In the genomic region with DNA sequence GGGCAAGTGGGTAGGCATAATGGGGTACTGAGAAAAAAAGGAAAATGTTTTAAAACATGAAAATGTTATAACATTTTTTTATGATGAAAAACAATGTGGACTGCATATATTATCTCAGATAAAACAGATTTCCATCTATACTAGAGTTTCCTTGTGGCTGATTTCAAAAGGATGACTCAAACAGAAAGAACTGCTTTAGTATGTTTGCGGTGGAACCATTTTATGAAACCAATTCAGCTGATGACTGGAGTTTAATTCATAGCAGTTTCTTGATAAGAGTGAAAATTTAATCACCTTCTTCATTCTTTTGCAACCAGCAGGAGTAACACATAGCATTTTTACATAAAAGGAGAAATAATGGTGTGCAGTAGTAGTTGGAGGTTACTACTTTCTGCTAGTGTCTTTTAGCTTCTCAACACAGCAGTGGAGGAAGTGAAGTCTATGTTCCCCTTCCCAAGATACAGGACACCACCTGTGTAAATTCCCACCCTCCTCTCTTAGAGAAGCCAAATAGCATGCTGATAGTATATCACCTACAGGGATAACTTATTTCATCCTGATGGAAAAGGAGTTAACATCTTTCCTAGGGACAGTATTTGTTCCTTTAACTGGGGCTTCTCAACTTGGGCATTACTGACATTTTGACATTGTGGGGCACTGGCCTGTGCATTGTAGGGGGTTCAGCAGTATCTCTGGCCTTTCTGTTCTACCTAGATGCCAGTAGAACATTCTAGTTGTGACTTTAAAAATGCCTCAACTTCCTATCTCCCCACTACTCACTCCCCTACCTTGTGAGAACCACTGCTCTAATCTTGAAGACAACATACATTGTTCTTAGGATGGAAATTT, we compare ENCODE assay signal across 8 cellular contexts. TPM values are rescaled to one million over a fixed set of nuclear protein-coding genes. Genes with fewer than 3 reads are reported as not detected.
DNase-seq lines count a peak whose midpoint lies in the region; ATAC-seq and TF ChIP-seq lines count a peak whose summit lies in the region.

No MANE protein-coding gene starts in this region.

- WGBS in right lobe of liver (ENCODE audit: insufficient coverage, low coverage, low lambda C conversion rate, missing lambda C conversion rate), result 41% methylated on average over 1 of the region's 1 CpG
- 58 to 70% methylated on average over 1 of the region's 1 CpG for WGBS in testis, 2 donors

- H3K27ac Mint-ChIP-seq in activated T-helper 2 cell treated with anti-CD3 and anti-CD28 coated beads, Interferon-gamma antibody, Interleukin-2, Interleukin-4, amounts not matched to agents 10 μg/mL and 5 μg/mL and 100 μg/mL, durations not matched to agents 14 hours and 24 hours and 36 hours, result peak overlapping the region; percentile 74
- H3K27ac Mint-ChIP-seq in glutamatergic neuron (ENCODE audit: unreplicated experiment), result no peak overlapping the region

- peak; percentile 72 for DNase-seq in ACHN
- no peak for DNase-seq in activated T-helper 2 cell treated with anti-CD3 and anti-CD28 coated beads, Interferon-gamma antibody, Interleukin-2, Interleukin-4, amounts not matched to agents 10 μg/mL and 5 μg/mL and 100 μg/mL, durations not matched to agents 14 hours and 24 hours and 36 hours (ENCODE audit: low spot score)
- no peak for DNase-seq in right lobe of liver
- no peak for DNase-seq in testis
- no peak for DNase-seq in glutamatergic neuron
- no peak for DNase-seq in COR-L47 (lab: John Stamatoyannopoulos, UW)

- in situ Hi-C loops in ACHN (cut with HindIII; ENCODE audit: low pct_ligation_motif_present, low pct_unique_long_range_greater_than_20kb, low sequenced_read_pairs), result no loop called here

- H3K4me1 Mint-ChIP-seq in activated T-helper 2 cell treated with anti-CD3 and anti-CD28 coated beads, Interferon-gamma antibody, Interleukin-2, Interleukin-4, amounts not matched to agents 10 μg/mL and 5 μg/mL and 100 μg/mL, durations not matched to agents 14 hours and 24 hours and 36 hours (ENCODE audit: low read depth), result peaks cover 55% of the 10 kb centered on the region
- H3K4me1 Mint-ChIP-seq in glutamatergic neuron (ENCODE audit: low read depth, unreplicated experiment), result peaks cover 3% of the 10 kb centered on the region

- peak overlapping the region; percentile 6 for H3K4me3 Mint-ChIP-seq in activated T-helper 2 cell treated with anti-CD3 and anti-CD28 coated beads, Interferon-gamma antibody, Interleukin-2, Interleukin-4, amounts not matched to agents 10 μg/mL and 5 μg/mL and 100 μg/mL, durations not matched to agents 14 hours and 24 hours and 36 hours (ENCODE audit: low read depth)
- no peak overlapping the region for H3K4me3 Mint-ChIP-seq in glutamatergic neuron (ENCODE audit: unreplicated experiment)

- no peak for TF ChIP-seq POLR2A in right lobe of liver (IDR thresholded peaks at IDR 0.05)
- TF ChIP-seq POLR2A in testis (IDR thresholded peaks at IDR 0.05), result no peak

- TF ChIP-seq CTCF in right lobe of liver (IDR thresholded peaks at IDR 0.05), result no peak
- TF ChIP-seq CTCF in testis (IDR thresholded peaks at IDR 0.05), result no peak
- TF ChIP-seq CTCF in glutamatergic neuron (IDR thresholded peaks at IDR 0.05; ENCODE audit: partially characterized antibody, unreplicated experiment), result no peak

- H3K9me3 Mint-ChIP-seq in activated T-helper 2 cell treated with anti-CD3 and anti-CD28 coated beads, Interferon-gamma antibody, Interleukin-2, Interleukin-4, amounts not matched to agents 10 μg/mL and 5 μg/mL and 100 μg/mL, durations not matched to agents 14 hours and 24 hours and 36 hours, result no peaks in the 10 kb centered on the region
- H3K9me3 Mint-ChIP-seq in glutamatergic neuron (ENCODE audit: unreplicated experiment), result no peaks in the 10 kb centered on the region

- no peaks in the 10 kb centered on the region for H3K36me3 ChIP-seq in right lobe of liver
- H3K36me3 ChIP-seq in testis (ENCODE audit: low read depth, missing control alignments), result no peaks in the 10 kb centered on the region

- peaks cover 2% of the 10 kb centered on the region for H3K27me3 Mint-ChIP-seq in activated T-helper 2 cell treated with anti-CD3 and anti-CD28 coated beads, Interferon-gamma antibody, Interleukin-2, Interleukin-4, amounts not matched to agents 10 μg/mL and 5 μg/mL and 100 μg/mL, durations not matched to agents 14 hours and 24 hours and 36 hours (ENCODE audit: low read depth)
- H3K27me3 Mint-ChIP-seq in glutamatergic neuron (ENCODE audit: unreplicated experiment), result no peaks in the 10 kb centered on the region

- ATAC-seq in GM18907 (IDR thresholded peaks at IDR 0.05; ENCODE audit: unreplicated experiment) (peak; percentile 56), HG03354 (IDR thresholded peaks at IDR 0.05; ENCODE audit: poor library complexity, severe bottlenecking, unreplicated experiment) (peak; percentile 61), right lobe of liver (peak in 3 of 4 donors; percentile 24 to 26 (median 26))

- H3K4me1 ChIP-seq in right lobe of liver (peaks cover 4 to 53% (median 21%) of the 10 kb centered on the region in 4 donors), testis (peaks cover 22% of the 10 kb centered on the region)

- intact Hi-C loops in activated T-helper 2 cell treated with anti-CD3 and anti-CD28 coated beads, Interferon-gamma antibody, Interleukin-2, Interleukin-4, amounts not matched to agents 10 μg/mL and 5 μg/mL and 100 μg/mL, durations not matched to agents 14 hours and 24 hours and 36 hours (cut with micrococcal nuclease), result loop anchor here (1.0 kb wide), 6 partner anchors 13 to 100 kb away; no protein-coding TSS in a partner anchor
- intact Hi-C loops in right lobe of liver (cut with DNase I), result no loop called here
- intact Hi-C loops in testis (cut with DNase I; ENCODE audit: low total_unique reads), result no loop called here

- no peaks in the 10 kb centered on the region for H3K9me3 ChIP-seq in right lobe of liver
- H3K9me3 ChIP-seq in testis, result no peaks in the 10 kb centered on the region

- H3K27me3 ChIP-seq in right lobe of liver (no peaks in the 10 kb centered on the region), testis (no peaks in the 10 kb centered on the region)

- H3K4me3 ChIP-seq in right lobe of liver, result no peak overlapping the region
- H3K4me3 ChIP-seq in testis, result no peak overlapping the region

- H3K36me3 Mint-ChIP-seq in activated T-helper 2 cell treated with anti-CD3 and anti-CD28 coated beads, Interferon-gamma antibody, Interleukin-2, Interleukin-4, amounts not matched to agents 10 μg/mL and 5 μg/mL and 100 μg/mL, durations not matched to agents 14 hours and 24 hours and 36 hours (ENCODE audit: low read depth), result peaks cover 23% of the 10 kb centered on the region
- no peaks in the 10 kb centered on the region for H3K36me3 Mint-ChIP-seq in glutamatergic neuron (ENCODE audit: unreplicated experiment)

- H3K27ac ChIP-seq in right lobe of liver, result peak overlapping the region in 2 of 3 donors; percentile 25 to 63
- H3K27ac ChIP-seq in testis, result peak overlapping the region in 1 of 2 donors; percentile 16

RNA-seq across cellular contexts. Expression of gene PELI1, which starts 29.9 kb away (rescaled TPM):
- 21.6 and 25.1 TPM in 2 replicates for total RNA-seq in activated T-helper 2 cell treated with anti-CD3 and anti-CD28 coated beads, Interferon-gamma antibody, Interleukin-2, Interleukin-4, amounts not matched to agents 10 μg/mL and 5 μg/mL and 100 μg/mL, durations not matched to agents 14 hours and 24 hours and 36 hours
- total RNA-seq in right lobe of liver (10 to 100 TPM in 1 of 6 experiments, 1 to 10 TPM in 5; 4.7 to 18.8 (median 8.3) TPM), testis (10 to 100 TPM; 40.9 to 48.0 TPM), glutamatergic neuron (ENCODE audit: unreplicated experiment) (58.2 TPM)
- 22.4 TPM for polyA plus RNA-seq in testis (ENCODE audit: insufficient read depth, low read depth, low replicate concordance)
